In the genomic region with DNA sequence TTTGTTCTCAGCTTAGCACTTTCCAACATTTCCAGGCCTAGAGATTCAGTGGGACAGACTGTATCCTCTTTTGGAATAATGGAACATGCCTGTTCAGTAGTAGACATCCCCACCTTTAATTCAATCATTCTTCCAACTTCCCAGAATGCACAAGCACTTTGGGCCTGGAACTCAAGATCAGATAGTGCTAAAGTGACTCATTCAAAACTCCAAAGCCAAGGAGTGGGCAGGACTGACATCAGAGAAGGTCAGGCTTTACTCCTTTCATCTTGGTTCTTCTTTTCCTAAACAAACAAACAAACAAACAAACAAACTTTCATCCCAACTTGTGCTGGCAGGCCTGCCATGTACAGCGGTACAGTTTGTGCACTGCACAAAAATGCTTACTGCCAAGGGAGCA, we compare ENCODE assay signal across 22 cellular contexts.
A peak's percentile ranks its signal among the peaks of the same experiment; 100 is the strongest.
DNase-seq lines count a peak whose midpoint lies in the region; ATAC-seq and TF ChIP-seq lines count a peak whose summit lies in the region.
"Had no signal": no experiment of that assay in that cellular context is flagged by ENCODE, and none has a peak within 500 bp of the region (broad histone marks: within the 10 kb centered on the region; RNA-seq: fewer than 3 reads in every experiment).

No MANE protein-coding gene starts in this region.

- H3K9ac ChIP-seq in smooth muscle cell (ENCODE audit: low read depth): peak overlapping the region; percentile 13

- DNase-seq in GM03348 (ENCODE audit: low spot score): peak; percentile 44
- DNase-seq in fibroblast of the aortic adventitia (ENCODE audit: low read depth): peak; percentile 60
- DNase-seq in smooth muscle cell (lab: John Stamatoyannopoulos, UW; ENCODE audit: unreplicated experiment): no peak
- no peak for DNase-seq in activated CD4-positive, CD25-positive, alpha-beta regulatory T cell treated with anti-CD3 and anti-CD28 coated beads, Interleukin-2, amount 50 U/mL, for 72 hours
- DNase-seq in NCI-H2171 treated with DMSO at 0.1 percent for 48 hours (lab: John Stamatoyannopoulos, UW): no peak
- DNase-seq: activated CD4-positive, alpha-beta T cell treated with anti-CD3 and anti-CD28 coated beads, Interleukin-2, amount 50 U/mL, for 1 hour; activated effector memory CD4-positive, alpha-beta T cell treated with Interleukin-2 at 50 U/mL for 16 hours; BE2C; COR-L47; KBM-7; left ventricle myocardium inferior; NCI-H1048; NCI-H2029; Peyer's patch; T-helper 2 cell; upper lobe of left lung had no signal

- H4K20me1 ChIP-seq in smooth muscle cell (ENCODE audit: low read depth): no peaks in the 10 kb centered on the region

- no peaks in the 10 kb centered on the region for H3K27me3 ChIP-seq in smooth muscle cell (ENCODE audit: low read depth)
- no peaks in the 10 kb centered on the region for H3K27me3 ChIP-seq in gastroesophageal sphincter
- H3K27me3 ChIP-seq: BE2C, Peyer's patch, SJSA1, upper lobe of left lung had no signal

- H3K9me3 ChIP-seq in smooth muscle cell (replicated peaks; ENCODE audit: low read depth) (no peaks in the 10 kb centered on the region), gastroesophageal sphincter (no peaks in the 10 kb centered on the region)
- H3K9me3 ChIP-seq: BE2C, left ventricle myocardium inferior, Peyer's patch, prostate gland, SJSA1, upper lobe of left lung had no signal

- H3K4me1 ChIP-seq in smooth muscle cell (ENCODE audit: low read depth): no peaks in the 10 kb centered on the region
- no peaks in the 10 kb centered on the region for H3K4me1 ChIP-seq in gastroesophageal sphincter
- H3K4me1 ChIP-seq: BE2C, left ventricle myocardium inferior, Peyer's patch, prostate gland, upper lobe of left lung had no signal

- H3F3A ChIP-seq in smooth muscle cell (ENCODE audit: low read depth): peaks cover 3% of the 10 kb centered on the region

- H3K27ac ChIP-seq in smooth muscle cell (ENCODE audit: low read depth): peak overlapping the region; percentile 71
- no peak overlapping the region for H3K27ac ChIP-seq in gastroesophageal sphincter
- H3K27ac ChIP-seq: left ventricle myocardium inferior, Peyer's patch, prostate gland, SJSA1, upper lobe of left lung, VCaP had no signal

- no peaks in the 10 kb centered on the region for H3K79me2 ChIP-seq in smooth muscle cell (ENCODE audit: low read depth)

- no peak for TF ChIP-seq EP300 in gastroesophageal sphincter (IDR thresholded peaks at IDR 0.05)

- 88% methylated on average over 1 of the region's 1 CpG for WGBS in smooth muscle cell (ENCODE audit: low lambda C conversion rate)
- WGBS in gastroesophageal sphincter (ENCODE audit: low coverage in 1 of 2), 2 donors: 100% methylated on average over 1 of the region's 1 CpG; no CpG with 5 or more reads in 1 of the 2 donors

- H3K4me3 ChIP-seq in fibroblast of the aortic adventitia (ENCODE audit: low read depth, low read length): no peak overlapping the region
- no peak overlapping the region for H3K4me3 ChIP-seq in smooth muscle cell
- no peak overlapping the region for H3K4me3 ChIP-seq in gastroesophageal sphincter
- H3K4me3 ChIP-seq: left ventricle myocardium inferior, Peyer's patch, prostate gland, SJSA1, upper lobe of left lung had no signal

- no peak for TF ChIP-seq POLR2A in gastroesophageal sphincter (IDR thresholded peaks at IDR 0.05)

- TF ChIP-seq CTCF in fibroblast of the aortic adventitia (IDR thresholded peaks at IDR 0.05; ENCODE audit: insufficient read depth, low read length): no peak
- TF ChIP-seq CTCF in smooth muscle cell (IDR thresholded peaks at IDR 0.05; ENCODE audit: borderline replicate concordance, insufficient read depth, poor library complexity, severe bottlenecking): no peak
- TF ChIP-seq CTCF in gastroesophageal sphincter (IDR thresholded peaks at IDR 0.05): no peak

- ATAC-seq in SK-N-SH treated with all-trans-retinoic acid at 6 μM for 48 hours (peak; percentile 74), gastroesophageal sphincter (no peak), HG03097 (IDR thresholded peaks at IDR 0.05; ENCODE audit: low FRiP score, unreplicated experiment) (no peak)

- H2AFZ ChIP-seq in smooth muscle cell (ENCODE audit: low read depth): no peak overlapping the region

- H3K36me3 ChIP-seq in smooth muscle cell (ENCODE audit: low read depth): no peaks in the 10 kb centered on the region
- H3K36me3 ChIP-seq in gastroesophageal sphincter: no peaks in the 10 kb centered on the region
- H3K36me3 ChIP-seq: BE2C, left ventricle myocardium inferior, Peyer's patch, prostate gland, SJSA1, upper lobe of left lung had no signal

- H3K4me2 ChIP-seq in smooth muscle cell: peak overlapping the region; percentile 45

TF ChIP-seq in SK-N-SH treated with all-trans-retinoic acid at 6 μM for 48 hours, 23 proteins besides CTCF, POLR2A, EP300 and RAD21:
- TF ChIP-seq ZNF70 (CRISPR knock-in tag; IDR thresholded peaks at IDR 0.05): no peak
- TF ChIP-seq, protein P1, sequence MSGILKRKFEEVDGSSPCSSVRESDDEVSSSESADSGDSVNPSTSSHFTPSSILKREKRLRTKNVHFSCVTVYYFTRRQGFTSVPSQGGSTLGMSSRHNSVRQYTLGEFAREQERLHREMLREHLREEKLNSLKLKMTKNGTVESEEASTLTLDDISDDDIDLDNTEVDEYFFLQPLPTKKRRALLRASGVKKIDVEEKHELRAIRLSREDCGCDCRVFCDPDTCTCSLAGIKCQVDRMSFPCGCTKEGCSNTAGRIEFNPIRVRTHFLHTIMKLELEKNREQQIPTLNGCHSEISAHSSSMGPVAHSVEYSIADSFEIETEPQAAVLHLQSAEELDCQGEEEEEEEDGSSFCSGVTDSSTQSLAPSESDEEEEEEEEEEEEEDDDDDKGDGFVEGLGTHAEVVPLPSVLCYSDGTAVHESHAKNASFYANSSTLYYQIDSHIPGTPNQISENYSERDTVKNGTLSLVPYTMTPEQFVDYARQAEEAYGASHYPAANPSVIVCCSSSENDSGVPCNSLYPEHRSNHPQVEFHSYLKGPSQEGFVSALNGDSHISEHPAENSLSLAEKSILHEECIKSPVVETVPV (CRISPR knock-in tag; IDR thresholded peaks at IDR 0.05): no peak
- no peak for TF ChIP-seq ISL1 (CRISPR knock-in tag; IDR thresholded peaks at IDR 0.05)
- TF ChIP-seq ZNF8 (CRISPR knock-in tag; IDR thresholded peaks at IDR 0.05): no peak
- no peak for TF ChIP-seq RARB (CRISPR knock-in tag; IDR thresholded peaks at IDR 0.05)
- TF ChIP-seq CSDC2 (CRISPR knock-in tag; IDR thresholded peaks at IDR 0.05): no peak
- no peak for TF ChIP-seq ARNTL (CRISPR knock-in tag; IDR thresholded peaks at IDR 0.05; ENCODE audit: borderline replicate concordance, low read depth)
- TF ChIP-seq SNAI2 (CRISPR knock-in tag; IDR thresholded peaks at IDR 0.05): no peak
- TF ChIP-seq PPARA (CRISPR knock-in tag; IDR thresholded peaks at IDR 0.05; ENCODE audit: borderline replicate concordance): no peak
- TF ChIP-seq, protein P2, sequence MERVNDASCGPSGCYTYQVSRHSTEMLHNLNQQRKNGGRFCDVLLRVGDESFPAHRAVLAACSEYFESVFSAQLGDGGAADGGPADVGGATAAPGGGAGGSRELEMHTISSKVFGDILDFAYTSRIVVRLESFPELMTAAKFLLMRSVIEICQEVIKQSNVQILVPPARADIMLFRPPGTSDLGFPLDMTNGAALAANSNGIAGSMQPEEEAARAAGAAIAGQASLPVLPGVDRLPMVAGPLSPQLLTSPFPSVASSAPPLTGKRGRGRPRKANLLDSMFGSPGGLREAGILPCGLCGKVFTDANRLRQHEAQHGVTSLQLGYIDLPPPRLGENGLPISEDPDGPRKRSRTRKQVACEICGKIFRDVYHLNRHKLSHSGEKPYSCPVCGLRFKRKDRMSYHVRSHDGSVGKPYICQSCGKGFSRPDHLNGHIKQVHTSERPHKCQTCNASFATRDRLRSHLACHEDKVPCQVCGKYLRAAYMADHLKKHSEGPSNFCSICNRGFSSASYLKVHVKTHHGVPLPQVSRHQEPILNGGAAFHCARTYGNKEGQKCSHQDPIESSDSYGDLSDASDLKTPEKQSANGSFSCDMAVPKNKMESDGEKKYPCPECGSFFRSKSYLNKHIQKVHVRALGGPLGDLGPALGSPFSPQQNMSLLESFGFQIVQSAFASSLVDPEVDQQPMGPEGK (CRISPR knock-in tag; IDR thresholded peaks at IDR 0.05; ENCODE audit: borderline replicate concordance): no peak
TF ChIP-seq in SK-N-SH treated with all-trans-retinoic acid at 6 μM for 48 hours: peak in this region for 0.

Comparison
In these comparisons a context has a peak if more than half of its experiments do, and no peak if none do; other contexts are left out.
1. DNase-seq: peak in GM03348 (single experiment) and fibroblast of the aortic adventitia (single experiment); none in smooth muscle cell (single experiment), activated CD4-positive, CD25-positive, alpha-beta regulatory T cell treated with anti-CD3 and anti-CD28 coated beads, Interleukin-2, amount 50 U/mL, for 72 hours (single experiment) and NCI-H2171 treated with DMSO at 0.1 percent for 48 hours (single experiment).